1 cellular context compared by ENCODE assay signal in genomic region chr1:234716907-234717375, GRCh38.
TF ChIP-seq lines count a peak whose summit lies in the region.

No MANE protein-coding gene starts in this region.

TF ChIP-seq in HepG2, 621 proteins besides CTCF, POLR2A, EP300 and RAD21 (continued from another document and continues in another):
- TF ChIP-seq TRIM22 (IDR thresholded peaks at IDR 0.05) = no peak
- no peak for TF ChIP-seq ZNF883 (CRISPR knock-in tag; IDR thresholded peaks at IDR 0.05; ENCODE audit: not compliant biosample characterization)
- no peak for TF ChIP-seq ZNF577 (CRISPR knock-in tag; IDR thresholded peaks at IDR 0.05; ENCODE audit: borderline replicate concordance, low read depth)
- TF ChIP-seq GATA4 (IDR thresholded peaks at IDR 0.05; ENCODE audit: borderline replicate concordance, low read depth) = no peak
- no peak for TF ChIP-seq ZFP36 (IDR thresholded peaks at IDR 0.05; ENCODE audit: borderline replicate concordance, low read depth, low read length, partially characterized antibody)
- TF ChIP-seq, protein P1, sequence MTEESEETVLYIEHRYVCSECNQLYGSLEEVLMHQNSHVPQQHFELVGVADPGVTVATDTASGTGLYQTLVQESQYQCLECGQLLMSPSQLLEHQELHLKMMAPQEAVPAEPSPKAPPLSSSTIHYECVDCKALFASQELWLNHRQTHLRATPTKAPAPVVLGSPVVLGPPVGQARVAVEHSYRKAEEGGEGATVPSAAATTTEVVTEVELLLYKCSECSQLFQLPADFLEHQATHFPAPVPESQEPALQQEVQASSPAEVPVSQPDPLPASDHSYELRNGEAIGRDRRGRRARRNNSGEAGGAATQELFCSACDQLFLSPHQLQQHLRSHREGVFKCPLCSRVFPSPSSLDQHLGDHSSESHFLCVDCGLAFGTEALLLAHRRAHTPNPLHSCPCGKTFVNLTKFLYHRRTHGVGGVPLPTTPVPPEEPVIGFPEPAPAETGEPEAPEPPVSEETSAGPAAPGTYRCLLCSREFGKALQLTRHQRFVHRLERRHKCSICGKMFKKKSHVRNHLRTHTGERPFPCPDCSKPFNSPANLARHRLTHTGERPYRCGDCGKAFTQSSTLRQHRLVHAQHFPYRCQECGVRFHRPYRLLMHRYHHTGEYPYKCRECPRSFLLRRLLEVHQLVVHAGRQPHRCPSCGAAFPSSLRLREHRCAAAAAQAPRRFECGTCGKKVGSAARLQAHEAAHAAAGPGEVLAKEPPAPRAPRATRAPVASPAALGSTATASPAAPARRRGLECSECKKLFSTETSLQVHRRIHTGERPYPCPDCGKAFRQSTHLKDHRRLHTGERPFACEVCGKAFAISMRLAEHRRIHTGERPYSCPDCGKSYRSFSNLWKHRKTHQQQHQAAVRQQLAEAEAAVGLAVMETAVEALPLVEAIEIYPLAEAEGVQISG (CRISPR knock-in tag; IDR thresholded peaks at IDR 0.05) = no peak
- no peak for TF ChIP-seq FOXA3 (CRISPR knock-in tag; IDR thresholded peaks at IDR 0.05)
- no peak for TF ChIP-seq TEAD3 (CRISPR knock-in tag; optimal IDR thresholded peaks at IDR 0.05; ENCODE audit: borderline replicate concordance)
- no peak for TF ChIP-seq RFX5 (IDR thresholded peaks at IDR 0.05; ENCODE audit: low read depth, low read length)
- no peak for TF ChIP-seq ZNF543 (CRISPR knock-in tag; IDR thresholded peaks at IDR 0.05)
- TF ChIP-seq ZNF749 (CRISPR knock-in tag; IDR thresholded peaks at IDR 0.05; ENCODE audit: borderline replicate concordance) = no peak
- 0 out of 2 replicates have a peak, but pooled peaks have one; percentile 32 for TF ChIP-seq MED13 (CRISPR knock-in tag; IDR thresholded peaks at IDR 0.05)
- no peak for TF ChIP-seq NFYB (CRISPR knock-in tag; IDR thresholded peaks at IDR 0.05)
- TF ChIP-seq, protein P2, sequence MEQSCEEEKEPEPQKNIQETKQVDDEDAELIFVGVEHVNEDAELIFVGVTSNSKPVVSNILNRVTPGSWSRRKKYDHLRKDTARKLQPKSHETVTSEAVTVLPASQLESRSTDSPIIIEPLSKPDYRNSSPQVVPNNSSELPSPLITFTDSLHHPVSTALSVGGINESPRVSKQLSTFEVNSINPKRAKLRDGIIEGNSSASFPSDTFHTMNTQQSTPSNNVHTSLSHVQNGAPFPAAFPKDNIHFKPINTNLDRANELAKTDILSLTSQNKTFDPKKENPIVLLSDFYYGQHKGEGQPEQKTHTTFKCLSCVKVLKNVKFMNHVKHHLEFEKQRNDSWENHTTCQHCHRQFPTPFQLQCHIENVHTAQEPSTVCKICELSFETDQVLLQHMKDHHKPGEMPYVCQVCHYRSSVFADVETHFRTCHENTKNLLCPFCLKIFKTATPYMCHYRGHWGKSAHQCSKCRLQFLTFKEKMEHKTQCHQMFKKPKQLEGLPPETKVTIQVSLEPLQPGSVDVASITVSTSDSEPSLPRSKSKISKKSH (CRISPR knock-in tag; IDR thresholded peaks at IDR 0.05; ENCODE audit: borderline replicate concordance) = no peak
- no peak for TF ChIP-seq HDAC1 (CRISPR knock-in tag; IDR thresholded peaks at IDR 0.05)
- no peak for TF ChIP-seq RCOR2 (CRISPR knock-in tag; IDR thresholded peaks at IDR 0.05)
- no peak for TF ChIP-seq PTBP1 (IDR thresholded peaks at IDR 0.05; ENCODE audit: low read depth, low read length, poor library complexity, severe bottlenecking)
- TF ChIP-seq TCF7 (IDR thresholded peaks at IDR 0.05; ENCODE audit: low read depth) = no peak
- no peak for TF ChIP-seq ZNF292 (CRISPR knock-in tag; IDR thresholded peaks at IDR 0.05; ENCODE audit: borderline replicate concordance, low read depth)
- no peak for TF ChIP-seq SUZ12 (IDR thresholded peaks at IDR 0.05; ENCODE audit: low read depth, low read length)
- no peak for TF ChIP-seq KLF12 (CRISPR knock-in tag; IDR thresholded peaks at IDR 0.05; ENCODE audit: borderline replicate concordance)
- TF ChIP-seq ZNF253 (CRISPR knock-in tag; IDR thresholded peaks at IDR 0.05; ENCODE audit: borderline replicate concordance) = no peak
- TF ChIP-seq KLF6 (CRISPR knock-in tag; IDR thresholded peaks at IDR 0.05) = no peak
- TF ChIP-seq SOX13 (IDR thresholded peaks at IDR 0.05) = peak; percentile 8; the same call in 1 of the 2 replicates
- TF ChIP-seq SOX13 (CRISPR knock-in tag; conservative IDR thresholded peaks at IDR 0.05 in 1 of 2, IDR thresholded peaks at IDR 0.05 in 1 of 2) = peak in 1 of 2 experiments; percentile 38; a peak in 1 of 4 replicates
- TF ChIP-seq, protein P3, sequence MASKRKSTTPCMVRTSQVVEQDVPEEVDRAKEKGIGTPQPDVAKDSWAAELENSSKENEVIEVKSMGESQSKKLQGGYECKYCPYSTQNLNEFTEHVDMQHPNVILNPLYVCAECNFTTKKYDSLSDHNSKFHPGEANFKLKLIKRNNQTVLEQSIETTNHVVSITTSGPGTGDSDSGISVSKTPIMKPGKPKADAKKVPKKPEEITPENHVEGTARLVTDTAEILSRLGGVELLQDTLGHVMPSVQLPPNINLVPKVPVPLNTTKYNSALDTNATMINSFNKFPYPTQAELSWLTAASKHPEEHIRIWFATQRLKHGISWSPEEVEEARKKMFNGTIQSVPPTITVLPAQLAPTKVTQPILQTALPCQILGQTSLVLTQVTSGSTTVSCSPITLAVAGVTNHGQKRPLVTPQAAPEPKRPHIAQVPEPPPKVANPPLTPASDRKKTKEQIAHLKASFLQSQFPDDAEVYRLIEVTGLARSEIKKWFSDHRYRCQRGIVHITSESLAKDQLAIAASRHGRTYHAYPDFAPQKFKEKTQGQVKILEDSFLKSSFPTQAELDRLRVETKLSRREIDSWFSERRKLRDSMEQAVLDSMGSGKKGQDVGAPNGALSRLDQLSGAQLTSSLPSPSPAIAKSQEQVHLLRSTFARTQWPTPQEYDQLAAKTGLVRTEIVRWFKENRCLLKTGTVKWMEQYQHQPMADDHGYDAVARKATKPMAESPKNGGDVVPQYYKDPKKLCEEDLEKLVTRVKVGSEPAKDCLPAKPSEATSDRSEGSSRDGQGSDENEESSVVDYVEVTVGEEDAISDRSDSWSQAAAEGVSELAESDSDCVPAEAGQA (IDR thresholded peaks at IDR 0.05; ENCODE audit: low read depth) = no peak
- TF ChIP-seq, protein P3 (CRISPR knock-in tag; IDR thresholded peaks at IDR 0.05; ENCODE audit: borderline replicate concordance) = 0 out of 2 replicates have a peak, but pooled peaks have one; percentile 39
- TF ChIP-seq MAFG (CRISPR knock-in tag; IDR thresholded peaks at IDR 0.05) = no peak
- no peak for TF ChIP-seq SMYD3 (CRISPR knock-in tag; IDR thresholded peaks at IDR 0.05)
- TF ChIP-seq SIN3A (IDR thresholded peaks at IDR 0.05; ENCODE audit: borderline replicate concordance, low read depth, low read length) = no peak
- TF ChIP-seq MTF1 (CRISPR knock-in tag; IDR thresholded peaks at IDR 0.05) = no peak
- no peak for TF ChIP-seq ZNF296 (CRISPR knock-in tag; conservative IDR thresholded peaks at IDR 0.05)
- TF ChIP-seq FIP1L1 (IDR thresholded peaks at IDR 0.05; ENCODE audit: borderline replicate concordance, insufficient read depth, low read depth, low read length) = peak; percentile 44; the same call in 1 of the 2 replicates
- no peak for TF ChIP-seq SMARCE1 (IDR thresholded peaks at IDR 0.05; ENCODE audit: borderline replicate concordance)
- TF ChIP-seq KLF16 (CRISPR knock-in tag; IDR thresholded peaks at IDR 0.05) = no peak
- TF ChIP-seq ZNF704 (CRISPR knock-in tag; IDR thresholded peaks at IDR 0.05; ENCODE audit: borderline replicate concordance) = no peak
- no peak for TF ChIP-seq ZNF280D (CRISPR knock-in tag; IDR thresholded peaks at IDR 0.05)
- TF ChIP-seq FOSL2 (CRISPR knock-in tag; IDR thresholded peaks at IDR 0.05) = 0 out of 2 replicates have a peak, but pooled peaks have one; percentile 19
- peak; percentile 58; the same call in 1 of the 2 replicates for TF ChIP-seq POLR2G (IDR thresholded peaks at IDR 0.05; ENCODE audit: low read depth, low read length)
- TF ChIP-seq PITX1 (CRISPR knock-in tag; IDR thresholded peaks at IDR 0.05) = no peak
- TF ChIP-seq HNRNPLL (IDR thresholded peaks at IDR 0.05; ENCODE audit: low read depth, low read length, poor library complexity, severe bottlenecking) = no peak
- TF ChIP-seq FOXA1 (IDR thresholded peaks at IDR 0.05) = no peak
- peak; percentile 44; the same call in 1 of the 2 replicates for TF ChIP-seq FOXA1 (CRISPR knock-in tag; IDR thresholded peaks at IDR 0.05)
- no peak for TF ChIP-seq ZNF552 (CRISPR knock-in tag; IDR thresholded peaks at IDR 0.05; ENCODE audit: borderline replicate concordance)
- TF ChIP-seq PAXIP1 (CRISPR knock-in tag; conservative IDR thresholded peaks at IDR 0.05) = no peak
- TF ChIP-seq ZFP82 (CRISPR knock-in tag; IDR thresholded peaks at IDR 0.05; ENCODE audit: borderline replicate concordance) = peak; percentile 13; the same call in 1 of the 2 replicates
- no peak for TF ChIP-seq ZBTB1 (CRISPR knock-in tag; IDR thresholded peaks at IDR 0.05; ENCODE audit: borderline replicate concordance)
- TF ChIP-seq PHF20 (CRISPR knock-in tag; IDR thresholded peaks at IDR 0.05) = no peak
- TF ChIP-seq PHF21A (CRISPR knock-in tag; IDR thresholded peaks at IDR 0.05) = no peak; the same call in 1 of the 2 replicates
